In the genomic region with DNA sequence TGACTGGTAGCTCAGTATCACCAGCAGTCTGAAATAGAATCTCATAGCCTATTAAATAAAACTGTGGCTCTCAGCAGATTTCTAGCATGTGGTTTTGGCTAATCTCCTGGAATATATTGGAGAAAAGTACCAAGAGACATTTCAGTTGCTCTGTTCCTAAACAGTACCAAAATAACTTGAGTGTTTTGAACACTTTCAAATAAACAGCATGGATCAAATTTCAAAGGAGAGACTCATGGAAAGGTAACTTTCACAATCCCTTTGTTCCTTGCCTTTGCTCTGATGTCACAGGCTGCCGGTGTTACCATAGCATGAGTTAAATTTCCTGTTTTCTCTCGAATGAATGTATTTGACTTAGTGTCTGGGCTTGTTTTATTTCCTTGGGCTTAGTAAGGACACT, we compare ENCODE assay signal across 8 cellular contexts. TPM values are rescaled to one million over a fixed set of nuclear protein-coding genes. Genes with fewer than 3 reads are reported as not detected.
A peak's percentile ranks its signal among the peaks of the same experiment; 100 is the strongest.
DNase-seq lines count a peak whose midpoint lies in the region; ATAC-seq and TF ChIP-seq lines count a peak whose summit lies in the region.

No MANE protein-coding gene starts in this region.

- H3K9me3 ChIP-seq in Peyer's patch (no peaks in the 10 kb centered on the region), esophagus muscularis mucosa (no peaks in the 10 kb centered on the region), skeletal muscle satellite cell (replicated peaks; ENCODE audit: low read length) (no peaks in the 10 kb centered on the region)

- peak overlapping the region in 1 of 4 donors; percentile 22 for H3K4me3 ChIP-seq in Peyer's patch
- H3K4me3 ChIP-seq in esophagus muscularis mucosa: no peak overlapping the region
- no peak overlapping the region for H3K4me3 ChIP-seq in skeletal muscle satellite cell (ENCODE audit: low read length)

- H3K27me3 ChIP-seq in Peyer's patch (no peaks in the 10 kb centered on the region), esophagus muscularis mucosa (no peaks in the 10 kb centered on the region), skeletal muscle satellite cell (ENCODE audit: control insufficient read depth, insufficient read depth, low read length) (peaks cover 4% of the 10 kb centered on the region)

- TF ChIP-seq EP300 in esophagus muscularis mucosa (IDR thresholded peaks at IDR 0.05): no peak

- DNase-seq in HCEC 1CT: peak; percentile 8
- no peak for DNase-seq in Peyer's patch
- no peak for DNase-seq in esophagus muscularis mucosa (ENCODE audit: extremely low spot score)
- no peak for DNase-seq in activated CD8-positive, alpha-beta memory T cell treated with anti-CD3 and anti-CD28 coated beads, Interleukin-2, amount 50 U/mL, for 48 hours
- no peak for DNase-seq in MV-4-11 (lab: John Stamatoyannopoulos, UW)

- intact Hi-C loops in esophagus muscularis mucosa (cut with DNase I): no loop called here

- H3K4me2 ChIP-seq in skeletal muscle satellite cell (ENCODE audit: low read length): peak overlapping the region; percentile 37

- TF ChIP-seq POLR2A in Peyer's patch (IDR thresholded peaks at IDR 0.05) (no peak), esophagus muscularis mucosa (IDR thresholded peaks at IDR 0.05; ENCODE audit: low read depth) (no peak)

- H3K4me1 ChIP-seq in Peyer's patch (peaks cover 0 to 28% (median 3%) of the 10 kb centered on the region in 4 donors), esophagus muscularis mucosa (peaks cover 22 to 47% (median 38%) of the 10 kb centered on the region in 4 donors), skeletal muscle satellite cell (ENCODE audit: control insufficient read depth, insufficient read depth, low read length) (peaks cover 24% of the 10 kb centered on the region)

- ATAC-seq in GM21717 (IDR thresholded peaks at IDR 0.05; ENCODE audit: unreplicated experiment): no peak
- ATAC-seq in GM19023 (IDR thresholded peaks at IDR 0.05; ENCODE audit: unreplicated experiment): no peak

- H3K27ac ChIP-seq in Peyer's patch (peak overlapping the region in 3 of 4 donors; percentile 33 to 72 (median 72)), esophagus muscularis mucosa (replicated peaks in 1 of 4) (peak overlapping the region; percentile 72 to 88 (median 78))

- H3K36me3 ChIP-seq in Peyer's patch (no peaks in the 10 kb centered on the region), esophagus muscularis mucosa (no peaks in the 10 kb centered on the region), skeletal muscle satellite cell (ENCODE audit: insufficient read depth, low read length) (no peaks in the 10 kb centered on the region)

- 31% methylated on average over 2 of the region's 2 CpGs for WGBS in esophagus muscularis mucosa

- TF ChIP-seq CTCF in Peyer's patch (IDR thresholded peaks at IDR 0.05) (no peak), esophagus muscularis mucosa (IDR thresholded peaks at IDR 0.05) (no peak)

- H3K9ac ChIP-seq in skeletal muscle satellite cell (ENCODE audit: low read depth, low read length): no peak overlapping the region

RNA-seq across cellular contexts. Expression of a gene that starts 3.4 kb away (rescaled TPM):
- 100 to 1,000 TPM in 1 of 4 donors, 10 to 100 TPM in 3; 13.2 to 125 (median 67.6) TPM for total RNA-seq in Peyer's patch
- 10 to 100 TPM in 3 of 4 donors, 1 to 10 TPM in 1; 5.8 to 15.1 (median 12.9) TPM for total RNA-seq in esophagus muscularis mucosa
- total RNA-seq in skeletal muscle satellite cell (2012; rRNA removed): 1.8 and 2.6 TPM in 2 replicates

RNA-seq across cellular contexts. Expression of a gene that starts 23.0 kb away (rescaled TPM):
- 10 to 100 TPM; 25.6 to 45.7 (median 28.1) TPM for total RNA-seq in Peyer's patch
- total RNA-seq in esophagus muscularis mucosa: 10 to 100 TPM; 21.6 to 26.4 (median 23.0) TPM
- 13.7 and 25.1 TPM in 2 replicates for total RNA-seq in skeletal muscle satellite cell (2012; rRNA removed)

RNA-seq across cellular contexts. Expression of a gene that starts 51.3 kb away (rescaled TPM):
- total RNA-seq in Peyer's patch: 10 to 100 TPM; 57.4 to 75.5 (median 63.3) TPM
- 100 to 1,000 TPM in 1 of 4 donors, 10 to 100 TPM in 3; 78.5 to 104 (median 83.3) TPM for total RNA-seq in esophagus muscularis mucosa
- total RNA-seq in skeletal muscle satellite cell (2012; rRNA removed): 36.0 and 44.3 TPM in 2 replicates
